In genomic region chr11:1285316-1285744, GRCh38 we compare ENCODE assay signal across 24 cellular contexts. TPM values are rescaled to one million over a fixed set of nuclear protein-coding genes. Genes with fewer than 3 reads are reported as not detected.
DNase-seq lines count a peak whose midpoint lies in the region; ATAC-seq, FAIRE-seq and TF ChIP-seq lines count a peak whose summit lies in the region.
"Had no signal": no experiment of that assay in that cellular context is flagged by ENCODE, and none has a peak within 500 bp of the region (broad histone marks: within the 10 kb centered on the region; RNA-seq: fewer than 3 reads in every experiment).

No MANE protein-coding gene starts in this region.

- TF ChIP-seq EP300 in HepG2 (IDR thresholded peaks at IDR 0.05; ENCODE audit: low read depth in 2 of 2, low read length in 2 of 2) (no peak), HepG2 (CRISPR knock-in tag; IDR thresholded peaks at IDR 0.05; ENCODE audit: borderline replicate concordance) (no peak)

- 95 to 97% methylated on average over 23 of the region's 23 CpGs for WGBS in heart right ventricle, 2 donors
- WGBS in HepG2 (ENCODE audit: low lambda C conversion rate) = 98% methylated on average over 16 of the region's 23 CpGs

- TF ChIP-seq CTCF in right atrium auricular region (IDR thresholded peaks at IDR 0.05) (no peak), heart right ventricle (IDR thresholded peaks at IDR 0.05) (no peak), HepG2 (CRISPR knock-in tag; IDR thresholded peaks at IDR 0.05) (no peak), D721Med (IDR thresholded peaks at IDR 0.05; ENCODE audit: insufficient read depth, missing control alignments) (no peak), coronary artery (IDR thresholded peaks at IDR 0.05) (no peak)

- no peak overlapping the region for H2AFZ ChIP-seq in HepG2 (ENCODE audit: low read length)
- H2AFZ ChIP-seq: GM23338 had no signal

- no TSS peak for BruUV-seq in HepG2 (replicated peaks; lab: Mats Ljungman, UMichigan)

- H3K9me3 ChIP-seq in right atrium auricular region (no peaks in the 10 kb centered on the region), heart right ventricle (no peaks in the 10 kb centered on the region), HepG2 (ENCODE audit: low read length) (no peaks in the 10 kb centered on the region)
- H3K9me3 ChIP-seq: Caco-2 had no signal

- DNase-seq in Right ventricle myocardium inferior (ENCODE audit: missing footprints) (peak; percentile 33), right atrium auricular region (ENCODE audit: low spot score) (no peak), left ventricle myocardium superior (peak; percentile 22), heart right ventricle (no peak), HepG2 (ENCODE audit: low spot score) (no peak), posterior vena cava (ENCODE audit: low spot score) (peak; percentile 49), D721Med (ENCODE audit: insufficient read length, low spot score) (no peak), coronary artery (ENCODE audit: low spot score) (no peak)
- DNase-seq: Caco-2; CD4-positive, CD25-positive, alpha-beta regulatory T cell; CD8-positive, alpha-beta T cell; DMS 273 treated with DMSO at 0.1 percent for 48 hours; DMS79; EL; GDM1; H9 had no signal

- H3K27me3 ChIP-seq in right atrium auricular region (no peaks in the 10 kb centered on the region), heart right ventricle (no peaks in the 10 kb centered on the region), HepG2 (ENCODE audit: control insufficient read depth in 1 of 2, insufficient read depth in 2 of 2, low read length in 2 of 2) (no peaks in the 10 kb centered on the region; a peak in 1 of 5 replicates)
- H3K27me3 ChIP-seq: BLaER1 had no signal

- POLR2A ChIA-PET in HepG2 (lab: Yijun Ruan, JAX) = no interaction called here

- no peaks in the 10 kb centered on the region for H3K79me2 ChIP-seq in HepG2 (ENCODE audit: insufficient read depth, low read length)

- peaks cover 0 to 8% of the 10 kb centered on the region in 2 donors for H3K4me1 ChIP-seq in right atrium auricular region
- H3K4me1 ChIP-seq in heart right ventricle = peaks cover 0 to 18% (median 7%) of the 10 kb centered on the region in 9 donors
- no peaks in the 10 kb centered on the region for H3K4me1 ChIP-seq in HepG2 (ENCODE audit: insufficient read depth, low read length)
- H3K4me1 ChIP-seq: BLaER1, Caco-2 had no signal

- CTCF ChIA-PET in HepG2 (lab: Yijun Ruan, JAX; ENCODE audit: low intra/inter-chr PET ratio, low total read pairs) = no interaction called here

- in situ Hi-C loops in HepG2 (cut with HindIII; ENCODE audit: extremely low pct_ligation_motif_present, low pct_unique_long_range_greater_than_20kb) = no loop called here

- FAIRE-seq in HepG2 (lab: Jason Lieb, UNC) = no peak
- FAIRE-seq in D721Med (lab: Jason Lieb, UNC) = no peak
- FAIRE-seq: A204.1, GM12891, GM18507 had no signal

- no peak for TF ChIP-seq POLR2A in HepG2 (IDR thresholded peaks at IDR 0.05; ENCODE audit: insufficient read depth in 1 of 2, low read depth in 2 of 2, low read length in 2 of 2)

- H3K4me3 ChIP-seq in right atrium auricular region (no peak overlapping the region), heart right ventricle (no peak overlapping the region), HepG2 (replicated peaks in 1 of 3; ENCODE audit: insufficient read depth in 1 of 3, low read depth in 2 of 3, low read length in 3 of 3) (no peak overlapping the region), coronary artery (no peak overlapping the region)
- H3K4me3 ChIP-seq: BLaER1, GM23338 had no signal

- intact Hi-C loops in Right ventricle myocardium inferior (cut with DNase I) = no loop called here
- intact Hi-C loops in left ventricle myocardium superior (cut with micrococcal nuclease) = no loop called here
- intact Hi-C loops in heart right ventricle (cut with DNase I) = no loop called here
- intact Hi-C loops in HepG2 (cut with micrococcal nuclease; ENCODE audit: unreplicated experiment) = no loop called here
- intact Hi-C loops in posterior vena cava (cut with DNase I) = no loop called here

- ATAC-seq in Right ventricle myocardium inferior (no peak), left ventricle myocardium superior (no peak), heart right ventricle (no peak), HepG2 (no peak)
- ATAC-seq: CD8-positive, alpha-beta T cell; GM23338; HCT116 had no signal

- no peak overlapping the region for H3K9ac ChIP-seq in HepG2 (ENCODE audit: insufficient read depth, low read depth, low read length)
- H3K9ac ChIP-seq: BLaER1 had no signal

- TF ChIP-seq RAD21 in HepG2 (CRISPR knock-in tag; IDR thresholded peaks at IDR 0.05) = no peak

- H3K4me2 ChIP-seq in HepG2 (ENCODE audit: low read depth, low read length) = no peak overlapping the region
- H3K4me2 ChIP-seq: BLaER1, GM23338 had no signal

- H4K20me1 ChIP-seq in HepG2 (ENCODE audit: insufficient read depth, low read length) = no peaks in the 10 kb centered on the region

- H3K27ac ChIP-seq in right atrium auricular region = no peak overlapping the region
- H3K27ac ChIP-seq in heart right ventricle = no peak overlapping the region
- no peak overlapping the region for H3K27ac ChIP-seq in HepG2 (ENCODE audit: extremely low read length, insufficient read depth, low read length)
- no peak overlapping the region for H3K27ac ChIP-seq in coronary artery
- H3K27ac ChIP-seq: 22Rv1, BLaER1, C4-2B had no signal

- peaks cover 85% of the 10 kb centered on the region for H3K36me3 ChIP-seq in right atrium auricular region
- H3K36me3 ChIP-seq in heart right ventricle = peaks cover 0 to 93% (median 27%) of the 10 kb centered on the region in 9 donors
- peaks cover 56 to 74% of the 10 kb centered on the region in 2 experiments; a peak in 4 of 5 replicates for H3K36me3 ChIP-seq in HepG2 (replicated peaks in 1 of 2; ENCODE audit: control insufficient read depth in 1 of 2, insufficient read depth in 2 of 2, low read length in 2 of 2)

TF ChIP-seq in HepG2, 621 proteins besides CTCF, POLR2A, EP300 and RAD21:
- TF ChIP-seq ZNF354B (CRISPR knock-in tag; IDR thresholded peaks at IDR 0.05) (no peak), AGO2 (optimal IDR thresholded peaks at IDR 0.05; ENCODE audit: low read depth, low read length) (peak; percentile 6), ARNT2 (CRISPR knock-in tag; IDR thresholded peaks at IDR 0.05; ENCODE audit: low read depth) (no peak)

RNA-seq across cellular contexts. Expression of gene TOLLIP, which starts 24.1 kb away (rescaled TPM):
- total RNA-seq in Right ventricle myocardium inferior (46.8 TPM), right atrium auricular region (10 to 100 TPM; 29.6 to 41.0 TPM), left ventricle myocardium superior (50.2 TPM), heart right ventricle (10 to 100 TPM; 34.3 to 53.6 (median 45.2) TPM), HepG2 (2016; rRNA removed; fragmentation: Illumina TruSeq; extraction: Trizol) (19.4 and 25.9 TPM in 2 replicates), posterior vena cava (10 to 100 TPM; 44.1 to 46.4 TPM)
- polyA plus RNA-seq in heart right ventricle (10 to 100 TPM; 19.0 to 32.5 TPM), HepG2 (2011; rRNA removed) (44.2 and 47.5 TPM in 2 replicates)
- 21.8 and 24.1 TPM in 2 replicates for total RNA-seq in HepG2 (2016; cell fraction: cytosol; rRNA removed; fragmentation: Illumina TruSeq; extraction: Trizol; ENCODE audit: low read depth)
- total RNA-seq in HepG2 (2016; cell fraction: insoluble cytoplasmic fraction; rRNA removed; fragmentation: Illumina TruSeq; extraction: Trizol) = 18.0 and 24.4 TPM in 2 replicates
- total RNA-seq in HepG2 (2016; cell fraction: membrane; rRNA removed; fragmentation: Illumina TruSeq; extraction: Trizol) = 16.0 and 17.9 TPM in 2 replicates
- total RNA-seq in HepG2 (2016; cell fraction: nucleus; rRNA removed; fragmentation: Illumina TruSeq; extraction: Trizol) = 11.3 and 14.6 TPM in 2 replicates
- polyA plus RNA-seq in HepG2 (2011; cell fraction: cytosol; rRNA removed) = 27.1 and 38.7 TPM in 2 replicates
- polyA plus RNA-seq in HepG2 (2011; cell fraction: nucleus; rRNA removed) = 59.6 and 61.9 TPM in 2 replicates
- polyA plus RNA-seq in HepG2 (2012) = 31.4 and 32.5 TPM in 2 replicates
- 23.1 and 26.1 TPM in 2 replicates for polyA plus RNA-seq in HepG2 (2016; cell fraction: cytosol; fragmentation: Illumina TruSeq; extraction: Trizol; ENCODE audit: low read depth)
- 40.7 and 53.4 TPM in 2 replicates for polyA plus RNA-seq in HepG2 (2016; cell fraction: insoluble cytoplasmic fraction; fragmentation: Illumina TruSeq; extraction: Trizol; ENCODE audit: low read depth)
- polyA plus RNA-seq in HepG2 (2016; cell fraction: membrane; fragmentation: Illumina TruSeq; extraction: Trizol; ENCODE audit: low read depth) = 25.9 and 29.3 TPM in 2 replicates
- polyA plus RNA-seq in HepG2 (2016; cell fraction: nucleus; fragmentation: Illumina TruSeq; extraction: Trizol; ENCODE audit: insufficient read depth, low read depth) = 27.5 and 35.7 TPM in 2 replicates
- 19.2 and 101 TPM in 2 replicates for polyA minus RNA-seq in HepG2 (2011; rRNA and poly(A)+ RNA removed; ENCODE audit: low replicate concordance)
- polyA minus RNA-seq in HepG2 (2011; cell fraction: cytosol; rRNA and poly(A)+ RNA removed) = 14.2 and 15.4 TPM in 2 replicates
- polyA minus RNA-seq in HepG2 (2011; cell fraction: nucleus; rRNA and poly(A)+ RNA removed) = 17.4 and 24.5 TPM in 2 replicates

Comparison
In these comparisons a context has a peak if more than half of its experiments do, and no peak if none do; other contexts are left out.
1. DNase-seq: peak in Right ventricle myocardium inferior (single experiment), left ventricle myocardium superior (single experiment) and posterior vena cava (single experiment); none in right atrium auricular region (single experiment), heart right ventricle (0 of 2), HepG2 (single experiment), D721Med (single experiment) and coronary artery (single experiment).